Comparison of ENCODE assay signal across 1 cellular context in the genomic region with DNA sequence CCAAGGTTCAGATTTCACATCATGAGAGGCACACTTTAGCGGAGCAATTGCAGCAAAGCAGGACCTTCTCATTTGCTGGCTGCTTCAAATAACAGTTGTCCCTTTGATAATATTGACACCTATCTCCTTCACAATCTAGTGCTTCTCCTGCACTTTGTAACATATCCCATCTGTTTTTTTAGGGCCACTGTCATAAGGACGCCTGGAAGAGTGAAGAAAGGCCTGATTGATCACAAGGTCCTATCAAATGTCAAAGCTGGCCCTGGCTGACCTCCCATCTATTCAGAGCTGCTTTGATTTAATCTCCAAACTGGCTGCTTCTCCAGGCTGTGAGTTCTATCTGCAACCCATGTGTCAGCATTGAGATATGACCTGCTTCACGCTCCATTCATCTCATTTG.
A peak's percentile ranks its signal among the peaks of the same experiment; 100 is the strongest.
TF ChIP-seq lines count a peak whose summit lies in the region.

No MANE protein-coding gene starts in this region.

TF ChIP-seq in SK-N-SH, 30 proteins besides CTCF, POLR2A, EP300 and RAD21 (continued from another document):
- TF ChIP-seq USF2 (IDR thresholded peaks at IDR 0.05; ENCODE audit: borderline replicate concordance, low read depth, low read length) = no peak
- TF ChIP-seq GATA2 (CRISPR knock-in tag; IDR thresholded peaks at IDR 0.05) = peak; percentile 96
- TF ChIP-seq PBX3 (IDR thresholded peaks at IDR 0.05) = peak; percentile 59
- TF ChIP-seq MXI1 (IDR thresholded peaks at IDR 0.05; ENCODE audit: low read depth, low read length) = peak; percentile 27; the same call in 1 of the 2 replicates
- peak; percentile 79; the same call in 1 of the 2 replicates for TF ChIP-seq RCOR1 (IDR thresholded peaks at IDR 0.05; ENCODE audit: low read length)
- no peak for TF ChIP-seq MEF2A (IDR thresholded peaks at IDR 0.05; ENCODE audit: borderline replicate concordance, low read depth)
- no peak for TF ChIP-seq ZBTB33 (IDR thresholded peaks at IDR 0.05; ENCODE audit: borderline replicate concordance, low read depth)
- TF ChIP-seq CHD2 (IDR thresholded peaks at IDR 0.05; ENCODE audit: low read length, partially characterized antibody) = no peak
- no peak for TF ChIP-seq SIN3A (IDR thresholded peaks at IDR 0.05; ENCODE audit: borderline replicate concordance, low read depth, low read length)
- TF ChIP-seq ELF1 (IDR thresholded peaks at IDR 0.05) = no peak
- no peak for TF ChIP-seq FOSL2 (IDR thresholded peaks at IDR 0.05; ENCODE audit: borderline replicate concordance, low read depth)
- TF ChIP-seq TEAD4 (IDR thresholded peaks at IDR 0.05; ENCODE audit: borderline replicate concordance, insufficient read depth) = 0 out of 2 replicates have a peak, but pooled peaks have one; percentile 43
